In the genomic region with DNA sequence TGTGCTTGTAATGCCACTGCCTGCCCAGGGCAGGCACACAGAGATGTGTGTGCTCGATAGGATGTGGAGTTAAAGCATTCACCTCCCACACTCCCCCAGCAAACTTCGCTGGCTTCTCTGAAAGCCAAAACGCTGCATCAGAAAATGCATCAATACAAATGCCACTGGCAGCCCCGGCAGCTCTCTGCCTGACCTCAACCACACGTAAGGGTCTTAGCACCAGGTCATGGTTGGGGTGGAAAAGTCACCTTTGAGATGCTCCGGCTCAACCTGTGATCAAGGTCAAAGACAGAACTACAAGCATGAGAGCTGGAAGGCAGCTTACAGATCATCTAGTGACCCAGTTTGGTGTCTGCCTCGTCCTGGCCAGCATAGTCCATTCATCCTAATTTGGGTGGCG, we compare ENCODE assay signal across 25 cellular contexts.
DNase-seq lines count a peak whose midpoint lies in the region; TF ChIP-seq lines count a peak whose summit lies in the region.
"Had no signal": no experiment of that assay in that cellular context is flagged by ENCODE, and none has a peak within 500 bp of the region (broad histone marks: within the 10 kb centered on the region; RNA-seq: fewer than 3 reads in every experiment).

No MANE protein-coding gene starts in this region.

- no peak overlapping the region for H3K9ac ChIP-seq in neuronal stem cell (ENCODE audit: low read depth, low read length, poor library complexity)
- H3K9ac ChIP-seq: BLaER1 had no signal

- H3K4ac ChIP-seq in neuronal stem cell (ENCODE audit: low read length), result no peak overlapping the region

- H3K4me3 ChIP-seq in right atrium auricular region (no peak overlapping the region), esophagus muscularis mucosa (no peak overlapping the region), neuronal stem cell (ENCODE audit: low read length in 2 of 2) (no peak overlapping the region), H7 (ENCODE audit: insufficient read depth, low read depth, low read length) (no peak overlapping the region)
- H3K4me3 ChIP-seq: BLaER1, GM12878 had no signal

- intact Hi-C loops in cardiac septum (cut with DNase I) (no loop called here), esophagus muscularis mucosa (cut with DNase I) (no loop called here)

- H3K27ac Mint-ChIP-seq in type B pancreatic cell, result no peak overlapping the region
- H3K27ac Mint-ChIP-seq: CD14-positive monocyte; CD4-positive, CD25-positive, alpha-beta regulatory T cell; CD8-positive, alpha-beta memory T cell had no signal

- peaks cover 0 to 20% of the 10 kb centered on the region in 2 donors for H3K4me1 ChIP-seq in right atrium auricular region
- peaks cover 8 to 18% (median 11%) of the 10 kb centered on the region in 4 donors for H3K4me1 ChIP-seq in esophagus muscularis mucosa
- peaks cover 0 to 11% of the 10 kb centered on the region in 2 donors for H3K4me1 ChIP-seq in neuronal stem cell (ENCODE audit: control insufficient read depth in 2 of 2, insufficient read depth in 1 of 2, low read depth in 1 of 2, low read length in 2 of 2)

- TF ChIP-seq POLR2A in esophagus muscularis mucosa (IDR thresholded peaks at IDR 0.05; ENCODE audit: low read depth), result no peak

- H3K14ac ChIP-seq in neuronal stem cell (ENCODE audit: low read length), result no peak overlapping the region

- H3K9me3 ChIP-seq in right atrium auricular region, result no peaks in the 10 kb centered on the region
- H3K9me3 ChIP-seq in esophagus muscularis mucosa, result no peaks in the 10 kb centered on the region
- H3K9me3 ChIP-seq in neuronal stem cell (replicated peaks in 1 of 2; ENCODE audit: control insufficient read depth in 2 of 2, insufficient read depth in 1 of 2, low read depth in 1 of 2, low read length in 2 of 2), result no peaks in the 10 kb centered on the region
- H3K9me3 ChIP-seq: BE2C, BLaER1 had no signal

- no peak for TF ChIP-seq EP300 in esophagus muscularis mucosa (IDR thresholded peaks at IDR 0.05)

- no peak overlapping the region for H2AK5ac ChIP-seq in neuronal stem cell (ENCODE audit: low read depth, low read length)

- H4K8ac ChIP-seq in neuronal stem cell (ENCODE audit: low read depth, low read length), result no peak overlapping the region

- TF ChIP-seq CTCF in right atrium auricular region (IDR thresholded peaks at IDR 0.05) (no peak), esophagus muscularis mucosa (IDR thresholded peaks at IDR 0.05) (no peak), type B pancreatic cell (conservative IDR thresholded peaks at IDR 0.05) (no peak)

- H3K27me3 ChIP-seq in right atrium auricular region (no peaks in the 10 kb centered on the region), esophagus muscularis mucosa (no peaks in the 10 kb centered on the region), neuronal stem cell (ENCODE audit: control insufficient read depth in 3 of 3, insufficient read depth in 3 of 3, low read depth in 1 of 3, low read length in 3 of 3) (no peaks in the 10 kb centered on the region), H7 (ENCODE audit: control insufficient read depth, insufficient read depth, low read length) (no peaks in the 10 kb centered on the region)
- H3K27me3 ChIP-seq: BE2C, BLaER1 had no signal

- H3K4me3 Mint-ChIP-seq in type B pancreatic cell, result no peak overlapping the region
- H3K4me3 Mint-ChIP-seq: CD14-positive monocyte; CD4-positive, alpha-beta memory T cell; CD4-positive, CD25-positive, alpha-beta regulatory T cell; CD8-positive, alpha-beta memory T cell had no signal

- H3K27ac ChIP-seq in right atrium auricular region (no peak overlapping the region), esophagus muscularis mucosa (replicated peaks in 1 of 4) (no peak overlapping the region), neuronal stem cell (replicated peaks; ENCODE audit: low read length) (no peak overlapping the region)
- H3K27ac ChIP-seq: BLaER1 had no signal

- no peak overlapping the region for H3K18ac ChIP-seq in neuronal stem cell (ENCODE audit: low read length)

- peak overlapping the region; percentile 22 for H4K91ac ChIP-seq in neuronal stem cell (ENCODE audit: low read depth, low read length, poor library complexity)

- H2BK15ac ChIP-seq in neuronal stem cell (ENCODE audit: low read length), result no peak overlapping the region

- no peak overlapping the region for H3K23ac ChIP-seq in neuronal stem cell (ENCODE audit: low read depth, low read length, poor library complexity)

- DNase-seq in right atrium auricular region (ENCODE audit: low spot score), result peak; percentile 28
- DNase-seq in cardiac septum (ENCODE audit: low spot score), result no peak
- peak; percentile 80 for DNase-seq in esophagus muscularis mucosa (ENCODE audit: extremely low spot score)
- no peak for DNase-seq in neuronal stem cell (ENCODE audit: low spot score)
- DNase-seq in type B pancreatic cell (ENCODE audit: extremely low spot score, unreplicated experiment), result peak; percentile 29
- DNase-seq in H7, result no peak
- no peak for DNase-seq in RKO (ENCODE audit: low spot score)
- no peak for DNase-seq in OCI-M1 (lab: John Stamatoyannopoulos, UW)
- DNase-seq: 8988T; ACHN; C1 segment of cervical spinal cord; CD4-positive, alpha-beta memory T cell; CD4-positive, CD25-positive, alpha-beta regulatory T cell; CD8-positive, alpha-beta memory T cell; COR-L47; DMS153; DMS53; DMS79; DND-41; EL; GDM1 had no signal

- H3K36me3 ChIP-seq in right atrium auricular region (no peaks in the 10 kb centered on the region), esophagus muscularis mucosa (no peaks in the 10 kb centered on the region), neuronal stem cell (replicated peaks in 1 of 2; ENCODE audit: control insufficient read depth in 2 of 2, insufficient read depth in 2 of 2, low read length in 2 of 2) (no peaks in the 10 kb centered on the region), H7 (replicated peaks; ENCODE audit: control insufficient read depth, insufficient read depth, low read length) (no peaks in the 10 kb centered on the region)
- H3K36me3 ChIP-seq: BE2C, BLaER1 had no signal

- H2BK120ac ChIP-seq in neuronal stem cell (ENCODE audit: low read depth, low read length), result no peak overlapping the region

- no peak overlapping the region for H2BK5ac ChIP-seq in neuronal stem cell (ENCODE audit: low read length)

- no peaks in the 10 kb centered on the region for H3K36me3 Mint-ChIP-seq in type B pancreatic cell
- H3K36me3 Mint-ChIP-seq: CD14-positive monocyte; CD4-positive, alpha-beta memory T cell; CD4-positive, CD25-positive, alpha-beta regulatory T cell; CD8-positive, alpha-beta memory T cell had no signal

- H3K27me3 Mint-ChIP-seq in type B pancreatic cell, result no peaks in the 10 kb centered on the region

- 88% methylated on average over 8 of the region's 8 CpGs for WGBS in esophagus muscularis mucosa
- no CpG with 5 or more reads among the region's 8 CpGs for WGBS in neuronal stem cell (ENCODE audit: extremely low coverage in 2 of 2, insufficient read length in 2 of 2, insufficient replicate concordance in 1 of 2), 2 donors

- H2BK12ac ChIP-seq in neuronal stem cell (ENCODE audit: low read length), result no peak overlapping the region

- peaks cover 5% of the 10 kb centered on the region for H3K9me3 Mint-ChIP-seq in type B pancreatic cell
- H3K9me3 Mint-ChIP-seq: CD4-positive, alpha-beta memory T cell; CD4-positive, CD25-positive, alpha-beta regulatory T cell had no signal

- no peaks in the 10 kb centered on the region for H3K79me1 ChIP-seq in neuronal stem cell (ENCODE audit: low read depth, low read length)

- H3K4me2 ChIP-seq in neuronal stem cell (ENCODE audit: insufficient read depth, low read length, poor library complexity, severe bottlenecking), result no peak overlapping the region
- H3K4me2 ChIP-seq: BLaER1 had no signal

- no peak overlapping the region for H2AFZ ChIP-seq in neuronal stem cell (ENCODE audit: low read length)

- H3K4me1 Mint-ChIP-seq in type B pancreatic cell (ENCODE audit: unreplicated experiment), result peaks cover 5% of the 10 kb centered on the region
- H3K4me1 Mint-ChIP-seq: CD14-positive monocyte; CD4-positive, alpha-beta memory T cell; CD4-positive, CD25-positive, alpha-beta regulatory T cell; CD8-positive, alpha-beta memory T cell had no signal

Comparison
In these comparisons a context has a peak if more than half of its experiments do, and no peak if none do; other contexts are left out.
1. DNase-seq: peak in right atrium auricular region (single experiment), esophagus muscularis mucosa (single experiment) and type B pancreatic cell (single experiment); none in cardiac septum (single experiment), neuronal stem cell (single experiment), H7 (single experiment), RKO (single experiment) and OCI-M1 (single experiment).